1 cellular context compared by ENCODE assay signal in genomic region chr15:64635486-64635815, GRCh38.
TF ChIP-seq lines count a peak whose summit lies in the region.

No MANE protein-coding gene starts in this region.

TF ChIP-seq in GM12878, 131 proteins besides CTCF, POLR2A, EP300 and RAD21 (continued from another document):
- TF ChIP-seq ZNF687 (IDR thresholded peaks at IDR 0.05) (no peak), GATAD2B (conservative IDR thresholded peaks at IDR 0.05; ENCODE audit: low read depth) (no peak), SMAD1 (IDR thresholded peaks at IDR 0.05; ENCODE audit: low read depth, partially characterized antibody) (peak; percentile 35), POU2F2 (IDR thresholded peaks at IDR 0.05; ENCODE audit: borderline replicate concordance, low read depth, low read length) (0 out of 3 replicates have a peak, but pooled peaks have one; percentile 35), BCL11A (IDR thresholded peaks at IDR 0.05; ENCODE audit: low read depth, low read length) (0 out of 2 replicates have a peak, but pooled peaks have one; percentile 21), HDAC6 (IDR thresholded peaks at IDR 0.05; ENCODE audit: unreplicated experiment) (no peak), SMC3 (IDR thresholded peaks at IDR 0.05; ENCODE audit: borderline replicate concordance, low read length) (no peak), PRDM15 (CRISPR knock-in tag; IDR thresholded peaks at IDR 0.05) (no peak), MTA3 (IDR thresholded peaks at IDR 0.05; ENCODE audit: borderline replicate concordance, low read length) (no peak), JUNB (IDR thresholded peaks at IDR 0.05) (no peak), ZNF274 (IDR thresholded peaks at IDR 0.05; ENCODE audit: insufficient read depth, insufficient read length) (no peak), ESRRA (IDR thresholded peaks at IDR 0.05; ENCODE audit: low read length) (no peak), KDM1A (IDR thresholded peaks at IDR 0.05; ENCODE audit: borderline replicate concordance) (no peak)
- TF ChIP-seq, protein P1, sequence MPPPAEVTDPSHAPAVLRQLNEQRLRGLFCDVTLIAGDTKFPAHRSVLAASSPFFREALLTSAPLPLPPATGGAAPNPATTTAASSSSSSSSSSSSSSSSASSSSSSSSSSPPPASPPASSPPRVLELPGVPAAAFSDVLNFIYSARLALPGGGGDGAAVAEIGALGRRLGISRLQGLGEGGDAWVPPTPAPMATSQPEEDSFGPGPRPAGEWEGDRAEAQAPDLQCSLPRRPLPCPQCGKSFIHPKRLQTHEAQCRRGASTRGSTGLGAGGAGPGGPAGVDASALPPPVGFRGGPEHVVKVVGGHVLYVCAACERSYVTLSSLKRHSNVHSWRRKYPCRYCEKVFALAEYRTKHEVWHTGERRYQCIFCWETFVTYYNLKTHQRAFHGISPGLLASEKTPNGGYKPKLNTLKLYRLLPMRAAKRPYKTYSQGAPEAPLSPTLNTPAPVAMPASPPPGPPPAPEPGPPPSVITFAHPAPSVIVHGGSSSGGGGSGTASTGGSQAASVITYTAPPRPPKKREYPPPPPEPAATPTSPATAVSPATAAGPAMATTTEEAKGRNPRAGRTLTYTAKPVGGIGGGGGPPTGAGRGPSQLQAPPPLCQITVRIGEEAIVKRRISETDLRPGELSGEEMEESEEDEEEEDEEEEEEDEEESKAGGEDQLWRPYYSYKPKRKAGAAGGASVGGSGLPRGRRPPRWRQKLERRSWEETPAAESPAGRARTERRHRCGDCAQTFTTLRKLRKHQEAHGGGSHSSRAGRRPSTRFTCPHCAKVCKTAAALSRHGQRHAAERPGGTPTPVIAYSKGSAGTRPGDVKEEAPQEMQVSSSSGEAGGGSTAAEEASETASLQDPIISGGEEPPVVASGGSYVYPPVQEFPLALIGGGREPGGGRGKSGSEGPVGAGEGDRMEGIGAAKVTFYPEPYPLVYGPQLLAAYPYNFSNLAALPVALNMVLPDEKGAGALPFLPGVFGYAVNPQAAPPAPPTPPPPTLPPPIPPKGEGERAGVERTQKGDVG (CRISPR knock-in tag; IDR thresholded peaks at IDR 0.05) = no peak
TF ChIP-seq in GM12878: peak in this region for 4.
